In genomic region chr6:116268589-116269293, GRCh38 we compare ENCODE assay signal across 8 cellular contexts. TPM values are rescaled to one million over a fixed set of nuclear protein-coding genes. Genes with fewer than 3 reads are reported as not detected.
DNase-seq lines count a peak whose midpoint lies in the region; ATAC-seq, FAIRE-seq and TF ChIP-seq lines count a peak whose summit lies in the region.

No MANE protein-coding gene starts in this region.

- no peaks in the 10 kb centered on the region for H3K27me3 Mint-ChIP-seq in activated naive CD8-positive, alpha-beta T cell treated with anti-CD3 and anti-CD28 coated beads, Interleukin-2, amount 50 U/mL, for 24 hours

- peak; percentile 63 for ATAC-seq in GM19324 (IDR thresholded peaks at IDR 0.05; ENCODE audit: low FRiP score, unreplicated experiment)
- ATAC-seq in HG03175 (IDR thresholded peaks at IDR 0.05; ENCODE audit: unreplicated experiment) = peak; percentile 87
- peak; percentile 73 for ATAC-seq in activated naive CD8-positive, alpha-beta T cell treated with anti-CD3 and anti-CD28 coated beads, Interleukin-2, amount 50 U/mL, for 24 hours
- peak; percentile 57 for ATAC-seq in left ventricle myocardium superior
- ATAC-seq in stimulated activated naive CD8-positive, alpha-beta T cell treated with anti-CD3 and anti-CD28 coated beads, Interleukin-15, Interleukin-2, amounts not matched to agents 100 U/mL and 50 U/mL, for 24 hours = peak; percentile 74

- intact Hi-C loops in left ventricle myocardium superior (cut with micrococcal nuclease) = no loop called here

- H3K9me3 Mint-ChIP-seq in activated naive CD8-positive, alpha-beta T cell treated with anti-CD3 and anti-CD28 coated beads, Interleukin-2, amount 50 U/mL, for 24 hours = peaks cover 5% of the 10 kb centered on the region

- DNase-seq in D721Med (ENCODE audit: insufficient read length, low spot score) (no peak), NCI-H226 (peak; percentile 49), left ventricle myocardium superior (no peak)
- no peak for DNase-seq in activated naive CD8-positive, alpha-beta T cell treated with anti-CD3 and anti-CD28 coated beads, Interleukin-2, amount 50 U/mL, for 24 hours
- DNase-seq in stimulated activated naive CD8-positive, alpha-beta T cell treated with anti-CD3 and anti-CD28 coated beads, Interleukin-15, Interleukin-2, amounts not matched to agents 100 U/mL and 50 U/mL, for 24 hours = no peak
- no peak for DNase-seq in effector CD8-positive, alpha-beta T cell (lab: John Stamatoyannopoulos, UW)

- no peak overlapping the region for H3K4me3 Mint-ChIP-seq in activated naive CD8-positive, alpha-beta T cell treated with anti-CD3 and anti-CD28 coated beads, Interleukin-2, amount 50 U/mL, for 24 hours

- peaks cover 34% of the 10 kb centered on the region for H3K4me1 Mint-ChIP-seq in activated naive CD8-positive, alpha-beta T cell treated with anti-CD3 and anti-CD28 coated beads, Interleukin-2, amount 50 U/mL, for 24 hours

- peaks cover 13% of the 10 kb centered on the region for H3K36me3 Mint-ChIP-seq in activated naive CD8-positive, alpha-beta T cell treated with anti-CD3 and anti-CD28 coated beads, Interleukin-2, amount 50 U/mL, for 24 hours (ENCODE audit: low read depth)

- H3K27ac Mint-ChIP-seq in activated naive CD8-positive, alpha-beta T cell treated with anti-CD3 and anti-CD28 coated beads, Interleukin-2, amount 50 U/mL, for 24 hours = no peak overlapping the region

- peak; percentile 93 for TF ChIP-seq CTCF in D721Med (IDR thresholded peaks at IDR 0.05; ENCODE audit: insufficient read depth, missing control alignments)

- no peak for FAIRE-seq in D721Med (lab: Jason Lieb, UNC)

RNA-seq across cellular contexts. Expression of gene TSPYL1, which starts 11.0 kb away (rescaled TPM):
- 96.8 TPM for total RNA-seq in left ventricle myocardium superior

RNA-seq across cellular contexts. Expression of gene TSPYL4, which starts 14.9 kb away (rescaled TPM):
- 29.4 TPM for total RNA-seq in left ventricle myocardium superior
